ENCODE assay signal across 10 cellular contexts in the genomic region with DNA sequence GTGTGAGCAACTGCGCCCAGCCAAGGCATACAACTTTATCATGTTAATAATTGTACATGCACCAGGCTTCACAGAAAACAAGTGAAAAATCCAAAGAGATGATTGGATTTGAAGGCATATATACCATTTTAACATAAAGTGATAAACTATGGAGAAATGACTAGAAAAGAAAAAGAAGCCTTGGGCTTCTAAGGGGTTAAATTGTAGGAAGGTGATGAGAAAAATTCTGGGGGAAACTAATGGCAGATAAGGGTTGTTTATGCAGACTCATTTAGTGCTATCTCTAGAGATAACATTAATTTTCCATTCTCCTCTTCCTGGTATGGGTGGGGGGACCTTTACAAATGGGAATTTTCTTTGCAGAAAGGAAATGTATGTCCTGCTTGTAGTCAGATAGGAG.
"Had no signal": no experiment of that assay in that cellular context is flagged by ENCODE, and none has a peak within 500 bp of the region (broad histone marks: within the 10 kb centered on the region; RNA-seq: fewer than 3 reads in every experiment).

No MANE protein-coding gene starts in this region.

- H3K4me3 Mint-ChIP-seq: H9, HFFc6, IgD-negative memory B cell had no signal

- H3K27ac ChIP-seq: GM23248, HL-60, KMS-11 had no signal

- H3K9ac ChIP-seq: GM23248, KMS-11 had no signal

- H3K4me3 ChIP-seq: GM23248 had no signal

- ATAC-seq: HepG2 had no signal

- H3K4me1 Mint-ChIP-seq: IgD-negative memory B cell had no signal

- H3K27ac Mint-ChIP-seq: HFFc6, IgD-negative memory B cell had no signal

- H3K27me3 Mint-ChIP-seq: IgD-negative memory B cell had no signal

- DNase-seq: GM23248, GOT3, H9, HCEC 1CT, HFFc6, KBM-7 had no signal
